Comparison of ENCODE assay signal across 22 cellular contexts in the genomic region with DNA sequence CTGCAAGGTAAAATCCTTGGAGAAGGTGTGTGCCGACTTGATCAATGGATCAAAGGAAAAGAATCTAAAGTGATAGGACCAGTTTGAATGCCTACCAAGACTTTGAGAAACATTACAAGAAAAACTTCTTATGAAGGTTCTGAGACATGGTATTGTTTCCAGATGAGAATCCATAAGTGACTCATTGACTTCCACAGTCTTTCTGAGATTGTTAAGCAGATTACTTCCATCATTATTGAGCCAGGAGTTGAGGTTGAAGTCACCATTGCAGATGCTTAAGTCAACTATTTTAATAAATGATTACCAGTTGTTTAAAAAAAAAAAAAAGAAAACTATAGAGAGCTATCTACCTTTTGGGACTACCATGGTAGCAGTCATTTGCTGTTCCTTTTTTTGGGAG. TPM values are rescaled to one million over a fixed set of nuclear protein-coding genes. Genes with fewer than 3 reads are reported as not detected.
DNase-seq lines count a peak whose midpoint lies in the region; ATAC-seq and TF ChIP-seq lines count a peak whose summit lies in the region.
"Had no signal": no experiment of that assay in that cellular context is flagged by ENCODE, and none has a peak within 500 bp of the region (broad histone marks: within the 10 kb centered on the region; RNA-seq: fewer than 3 reads in every experiment).

No MANE protein-coding gene starts in this region.

- H2AFZ ChIP-seq in PC-9, result no peak overlapping the region

- POLR2A ChIA-PET in PC-9 (lab: Charles Lee; ENCODE audit: unreplicated experiment), result no interaction called here

- H3K4me3 ChIP-seq in foreskin fibroblast (ENCODE audit: low read depth in 1 of 2, low read length in 2 of 2) (no peak overlapping the region), right cardiac atrium (ENCODE audit: low read length) (no peak overlapping the region), PC-9 (no peak overlapping the region)
- H3K4me3 ChIP-seq: ascending aorta, pancreas, right lobe of liver had no signal

- H3K4me2 ChIP-seq in PC-9, result no peak overlapping the region

- CTCF ChIA-PET in PC-9 (lab: Charles Lee), result no interaction called here

- H3K9me3 ChIP-seq in right cardiac atrium (ENCODE audit: control insufficient read depth, low read length) (no peaks in the 10 kb centered on the region), PC-9 (ENCODE audit: insufficient read depth, low read depth) (no peaks in the 10 kb centered on the region)
- H3K9me3 ChIP-seq: ascending aorta, pancreas, right lobe of liver had no signal

- H3K79me2 ChIP-seq in PC-9 (ENCODE audit: low read depth), result peaks cover 42% of the 10 kb centered on the region

- no peaks in the 10 kb centered on the region for H3K9me2 ChIP-seq in PC-9 (ENCODE audit: insufficient read depth)

- DNase-seq in AG08395 (ENCODE audit: low spot score) (peak; percentile 47), EL (peak; percentile 57), foreskin fibroblast (peak; percentile 45 to 74), OCI-M2 (lab: John Stamatoyannopoulos, UW; ENCODE audit: unreplicated experiment) (no peak), right cardiac atrium (no peak), PC-9 (no peak)
- DNase-seq: activated CD4-positive, CD25-positive, alpha-beta regulatory T cell; activated naive CD4-positive, alpha-beta T cell; activated T-cell treated with anti-CD3 and anti-CD28 coated beads, Interleukin-2, amount 50 U/mL, for 1 hour; DMS 273 treated with DMSO at 0.1 percent for 48 hours; GDM1; NCI-H146; NCI-H524; nephron progenitor cell; pancreas; right lobe of liver; stimulated activated CD4-positive, alpha-beta T cell treated with anti-CD3 and anti-CD28 coated beads, Interleukin-15, amount 100 ng/mL, for 24 hours; T1000 had no signal

- no peaks in the 10 kb centered on the region for H3K36me3 ChIP-seq in PC-9 (ENCODE audit: low read depth)
- H3K36me3 ChIP-seq: ascending aorta, pancreas, right lobe of liver had no signal

- H3K27ac ChIP-seq in right cardiac atrium (ENCODE audit: low read length), result no peak overlapping the region
- no peak overlapping the region for H3K27ac ChIP-seq in PC-9
- H3K27ac ChIP-seq: ascending aorta, pancreas, right lobe of liver had no signal

- 97% methylated on average over 1 of the region's 1 CpG for WGBS in right cardiac atrium

- no peaks in the 10 kb centered on the region for H3K27me3 ChIP-seq in right cardiac atrium (ENCODE audit: control insufficient read depth, insufficient read depth)
- no peaks in the 10 kb centered on the region for H3K27me3 ChIP-seq in PC-9 (ENCODE audit: insufficient read depth, low read depth)
- H3K27me3 ChIP-seq: ascending aorta, pancreas, right lobe of liver had no signal

- H3K4me1 ChIP-seq in right cardiac atrium (ENCODE audit: control insufficient read depth, insufficient read depth, low read length), result peaks cover 4% of the 10 kb centered on the region
- peaks cover 5% of the 10 kb centered on the region for H3K4me1 ChIP-seq in PC-9 (replicated peaks; ENCODE audit: insufficient read depth)

- H3F3A ChIP-seq in PC-9 (ENCODE audit: insufficient read depth, low read depth), result no peaks in the 10 kb centered on the region

- 0 out of 2 replicates have a peak, but pooled peaks cover 1% of the 10 kb centered on the region for H4K20me1 ChIP-seq in PC-9 (ENCODE audit: insufficient read depth)

- no TSS peak for BruUV-seq in PC-9 (replicated peaks; lab: Mats Ljungman, UMichigan)

- intact Hi-C loops in right cardiac atrium (cut with DNase I), result no loop called here
- intact Hi-C loops in PC-9 (cut with micrococcal nuclease; ENCODE audit: unreplicated experiment), result no loop called here

- ATAC-seq in SK-N-SH treated with all-trans-retinoic acid at 6 μM for 48 hours (peak; percentile 35; the same call in 1 of the 3 replicates), GM18861 (IDR thresholded peaks at IDR 0.05; ENCODE audit: unreplicated experiment) (no peak), right cardiac atrium (no peak)
- ATAC-seq: HCT116, pancreas, right lobe of liver had no signal

- TF ChIP-seq CTCF in foreskin fibroblast (IDR thresholded peaks at IDR 0.05; ENCODE audit: low read depth, low read length) (no peak), PC-9 (conservative IDR thresholded peaks at IDR 0.05) (no peak)

TF ChIP-seq in SK-N-SH treated with all-trans-retinoic acid at 6 μM for 48 hours, 23 proteins besides CTCF, POLR2A, EP300 and RAD21:
- no peak for TF ChIP-seq ZNF70 (CRISPR knock-in tag; IDR thresholded peaks at IDR 0.05)
- TF ChIP-seq ZFP3 (CRISPR knock-in tag; IDR thresholded peaks at IDR 0.05), result no peak
- TF ChIP-seq ISL1 (CRISPR knock-in tag; IDR thresholded peaks at IDR 0.05), result no peak
- no peak for TF ChIP-seq TCF4 (CRISPR knock-in tag; IDR thresholded peaks at IDR 0.05; ENCODE audit: borderline replicate concordance)
- no peak for TF ChIP-seq ARNTL (CRISPR knock-in tag; IDR thresholded peaks at IDR 0.05; ENCODE audit: borderline replicate concordance, low read depth)
- TF ChIP-seq BACH2 (CRISPR knock-in tag; IDR thresholded peaks at IDR 0.05; ENCODE audit: borderline replicate concordance), result no peak
- no peak for TF ChIP-seq ZFP30 (CRISPR knock-in tag; IDR thresholded peaks at IDR 0.05)
- TF ChIP-seq ZNF565 (CRISPR knock-in tag; conservative IDR thresholded peaks at IDR 0.05; ENCODE audit: low read depth), result no peak
- TF ChIP-seq, protein P1, sequence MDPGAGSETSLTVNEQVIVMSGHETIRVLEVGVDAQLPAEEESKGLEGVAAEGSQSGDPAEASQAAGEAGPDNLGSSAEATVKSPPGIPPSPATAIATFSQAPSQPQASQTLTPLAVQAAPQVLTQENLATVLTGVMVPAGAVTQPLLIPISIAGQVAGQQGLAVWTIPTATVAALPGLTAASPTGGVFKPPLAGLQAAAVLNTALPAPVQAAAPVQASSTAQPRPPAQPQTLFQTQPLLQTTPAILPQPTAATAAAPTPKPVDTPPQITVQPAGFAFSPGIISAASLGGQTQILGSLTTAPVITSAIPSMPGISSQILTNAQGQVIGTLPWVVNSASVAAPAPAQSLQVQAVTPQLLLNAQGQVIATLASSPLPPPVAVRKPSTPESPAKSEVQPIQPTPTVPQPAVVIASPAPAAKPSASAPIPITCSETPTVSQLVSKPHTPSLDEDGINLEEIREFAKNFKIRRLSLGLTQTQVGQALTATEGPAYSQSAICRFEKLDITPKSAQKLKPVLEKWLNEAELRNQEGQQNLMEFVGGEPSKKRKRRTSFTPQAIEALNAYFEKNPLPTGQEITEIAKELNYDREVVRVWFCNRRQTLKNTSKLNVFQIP (CRISPR knock-in tag; IDR thresholded peaks at IDR 0.05; ENCODE audit: borderline replicate concordance, low read depth), result no peak
- TF ChIP-seq CSDC2 (CRISPR knock-in tag; IDR thresholded peaks at IDR 0.05), result no peak
- TF ChIP-seq, protein P2, sequence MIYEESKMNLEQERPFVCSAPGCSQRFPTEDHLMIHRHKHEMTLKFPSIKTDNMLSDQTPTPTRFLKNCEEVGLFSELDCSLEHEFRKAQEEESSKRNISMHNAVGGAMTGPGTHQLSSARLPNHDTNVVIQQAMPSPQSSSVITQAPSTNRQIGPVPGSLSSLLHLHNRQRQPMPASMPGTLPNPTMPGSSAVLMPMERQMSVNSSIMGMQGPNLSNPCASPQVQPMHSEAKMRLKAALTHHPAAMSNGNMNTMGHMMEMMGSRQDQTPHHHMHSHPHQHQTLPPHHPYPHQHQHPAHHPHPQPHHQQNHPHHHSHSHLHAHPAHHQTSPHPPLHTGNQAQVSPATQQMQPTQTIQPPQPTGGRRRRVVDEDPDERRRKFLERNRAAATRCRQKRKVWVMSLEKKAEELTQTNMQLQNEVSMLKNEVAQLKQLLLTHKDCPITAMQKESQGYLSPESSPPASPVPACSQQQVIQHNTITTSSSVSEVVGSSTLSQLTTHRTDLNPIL (CRISPR knock-in tag; IDR thresholded peaks at IDR 0.05; ENCODE audit: low read depth), result no peak
- no peak for TF ChIP-seq RARB (CRISPR knock-in tag; IDR thresholded peaks at IDR 0.05)

RNA-seq across cellular contexts. Expression of a gene that starts 7.0 kb away (rescaled TPM):
- total RNA-seq in right cardiac atrium (10 to 100 TPM; 56.5 to 70.1 (median 63.6) TPM), PC-9 (2021) (15.6 and 18.8 TPM in 2 replicates)
- polyA plus RNA-seq in right cardiac atrium, result 15.7 TPM

Comparison
In these comparisons a context has a peak if more than half of its experiments do, and no peak if none do; other contexts are left out.
1. DNase-seq: peak in AG08395 (single experiment), EL (single experiment) and foreskin fibroblast (2 of 2); none in OCI-M2 (single experiment), right cardiac atrium (0 of 3) and PC-9 (0 of 2).